In the genomic region with DNA sequence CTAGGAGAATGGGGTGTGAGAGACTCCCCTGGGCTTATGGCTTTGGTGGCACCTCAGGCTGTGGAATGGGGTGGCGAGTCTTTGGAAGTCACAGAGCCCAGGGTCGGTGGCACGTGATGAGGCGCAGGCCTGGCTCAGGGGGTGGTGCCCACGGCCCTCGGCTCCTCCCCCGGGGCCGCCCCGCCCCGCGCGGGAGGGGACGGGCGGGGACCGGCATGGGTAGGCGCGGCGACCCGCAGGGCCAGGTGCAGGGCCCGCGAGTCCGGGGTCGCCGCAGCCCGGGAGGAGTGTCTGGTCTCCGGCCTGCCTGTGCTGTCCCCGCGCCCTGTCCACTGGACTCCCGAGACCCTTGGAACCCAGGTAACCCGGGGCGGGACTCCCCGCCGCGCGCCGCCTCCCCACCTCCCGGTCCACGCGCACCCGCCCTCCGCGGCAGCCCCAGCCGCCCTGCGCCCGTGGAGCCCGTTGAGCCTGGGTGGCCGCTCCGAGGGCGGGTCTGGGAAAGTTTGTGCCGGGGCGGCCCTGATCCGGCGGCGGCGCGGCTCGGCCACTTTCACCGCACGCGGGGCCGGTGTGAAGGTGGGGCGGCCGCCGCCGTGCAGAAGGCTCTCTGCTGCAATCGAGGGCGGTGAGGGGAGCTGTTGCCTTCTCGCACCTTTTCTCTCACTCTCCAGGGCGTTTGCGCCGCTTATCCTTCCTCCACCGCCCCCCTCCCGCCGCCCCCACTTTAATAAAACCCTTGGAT, we compare ENCODE assay signal across 8 cellular contexts. TPM values are rescaled to one million over a fixed set of nuclear protein-coding genes. Genes with fewer than 3 reads are reported as not detected.
A peak's percentile ranks its signal among the peaks of the same experiment; 100 is the strongest.
DNase-seq lines count a peak whose midpoint lies in the region; ATAC-seq and TF ChIP-seq lines count a peak whose summit lies in the region.

Gene PAQR5, plus strand, starts transcription at position 216 of the 745 bp plus-strand sequence. CDS start 61,169 bp downstream, outside the sequence.

- no peaks in the 10 kb centered on the region for H3K9me3 ChIP-seq in CD4-positive, alpha-beta memory T cell (ENCODE audit: control insufficient read depth in 1 of 2, low read length in 2 of 2)
- H3K9me3 ChIP-seq in heart left ventricle (no peaks in the 10 kb centered on the region), prostate gland (no peaks in the 10 kb centered on the region)

- TF ChIP-seq POLR2A in heart left ventricle (IDR thresholded peaks at IDR 0.05) (no peak), prostate gland (IDR thresholded peaks at IDR 0.05) (no peak)

- DNase-seq in CD4-positive, alpha-beta memory T cell: no peak
- DNase-seq in HuH-7.5 (ENCODE audit: low spot score) (peak; percentile 85), heart left ventricle (peak in 3 of 5 donors; percentile 17 to 57 (median 35)), prostate gland (ENCODE audit: low spot score) (peak; percentile 15), NCI-H187 treated with DMSO at 0.1 percent for 48 hours (lab: John Stamatoyannopoulos, UW) (no peak)
- DNase-seq in activated CD8-positive, alpha-beta T cell treated with anti-CD3 and anti-CD28 coated beads, Interleukin-2, amount 10 ng/mL, durations not matched to agents 7 days and 5 days: no peak
- DNase-seq in stimulated activated naive CD4-positive, alpha-beta T cell (lab: John Stamatoyannopoulos, UW): no peak

- H3K4me1 ChIP-seq in CD4-positive, alpha-beta memory T cell (ENCODE audit: insufficient read depth, low read length): no peaks in the 10 kb centered on the region
- H3K4me1 ChIP-seq in heart left ventricle: peaks cover 0 to 23% (median 6%) of the 10 kb centered on the region in 12 donors
- H3K4me1 ChIP-seq in prostate gland (replicated peaks): peaks cover 4% of the 10 kb centered on the region

- peaks cover 17% of the 10 kb centered on the region for H3K27me3 ChIP-seq in CD4-positive, alpha-beta memory T cell (ENCODE audit: insufficient read depth, low read length)
- H3K27me3 ChIP-seq in heart left ventricle: peaks cover 0 to 31% (median 13%) of the 10 kb centered on the region in 9 donors
- H3K27me3 ChIP-seq in prostate gland (replicated peaks; ENCODE audit: insufficient read depth): peaks cover 3% of the 10 kb centered on the region

- POLR2A ChIA-PET in CD4-positive, alpha-beta memory T cell (lab: Charles Lee; ENCODE audit: partially characterized antibody): no interaction called here
- POLR2A ChIA-PET in activated CD8-positive, alpha-beta T cell treated with anti-CD3 and anti-CD28 coated beads, Interleukin-2, amount 10 ng/mL, durations not matched to agents 7 days and 5 days (lab: Charles Lee): no interaction called here

- WGBS in heart left ventricle, 4 donors: 1 to 3% (median 2%) methylated on average over 28 to 74 of the region's 74 CpGs
- 2% methylated on average over 50 of the region's 74 CpGs for WGBS in prostate gland

- H3K4me3 ChIP-seq in CD4-positive, alpha-beta memory T cell (ENCODE audit: low read length in 2 of 2): no peak within 1 kb of the TSS
- H3K4me3 ChIP-seq in heart left ventricle (peak within 1 kb of the TSS; percentile 44 to 64 (median 60)), prostate gland (peak within 1 kb of the TSS; percentile 38 to 45)

- no peaks in the 10 kb centered on the region for H3K36me3 Mint-ChIP-seq in CD4-positive, alpha-beta memory T cell
- no peaks in the 10 kb centered on the region for H3K36me3 Mint-ChIP-seq in activated CD8-positive, alpha-beta T cell treated with anti-CD3 and anti-CD28 coated beads, Interleukin-2, amount 10 ng/mL, durations not matched to agents 7 days and 5 days (ENCODE audit: low read depth)

- H3K4me1 Mint-ChIP-seq in CD4-positive, alpha-beta memory T cell: peaks cover 0 to 4% (median 3%) of the 10 kb centered on the region in 4 donors
- H3K4me1 Mint-ChIP-seq in activated CD8-positive, alpha-beta T cell treated with anti-CD3 and anti-CD28 coated beads, Interleukin-2, amount 10 ng/mL, durations not matched to agents 7 days and 5 days (ENCODE audit: low read depth): no peaks in the 10 kb centered on the region

- intact Hi-C loops in CD4-positive, alpha-beta memory T cell (cut with micrococcal nuclease): no loop called here
- intact Hi-C loops in heart left ventricle (cut with DNase I): no loop called here
- intact Hi-C loops in prostate gland (cut with DNase I): no loop called here

- CTCF ChIA-PET in CD4-positive, alpha-beta memory T cell (lab: Charles Lee; ENCODE audit: partially characterized antibody): no interaction called here
- CTCF ChIA-PET in activated CD8-positive, alpha-beta T cell treated with anti-CD3 and anti-CD28 coated beads, Interleukin-2, amount 10 ng/mL, durations not matched to agents 7 days and 5 days (lab: Charles Lee): no interaction called here

- ATAC-seq in activated CD8-positive, alpha-beta T cell treated with anti-CD3 and anti-CD28 coated beads, Interleukin-2, amount 10 ng/mL, durations not matched to agents 7 days and 5 days: peak; percentile 62
- ATAC-seq in heart left ventricle (peak; percentile 47 to 88 (median 80)), HG02852 (IDR thresholded peaks at IDR 0.05; ENCODE audit: unreplicated experiment) (no peak)

- H3K4me3 Mint-ChIP-seq in CD4-positive, alpha-beta memory T cell: peak within 1 kb of the TSS; percentile 12 to 71 (median 58)
- H3K4me3 Mint-ChIP-seq in activated CD8-positive, alpha-beta T cell treated with anti-CD3 and anti-CD28 coated beads, Interleukin-2, amount 10 ng/mL, durations not matched to agents 7 days and 5 days: peak within 1 kb of the TSS; percentile 23

- H3K27ac Mint-ChIP-seq in CD4-positive, alpha-beta memory T cell: no peak within 1 kb of the TSS
- no peak within 1 kb of the TSS for H3K27ac Mint-ChIP-seq in activated CD8-positive, alpha-beta T cell treated with anti-CD3 and anti-CD28 coated beads, Interleukin-2, amount 10 ng/mL, durations not matched to agents 7 days and 5 days

- H3K27me3 Mint-ChIP-seq in CD4-positive, alpha-beta memory T cell: peaks cover 19 to 49% of the 10 kb centered on the region in 2 donors
- H3K27me3 Mint-ChIP-seq in activated CD8-positive, alpha-beta T cell treated with anti-CD3 and anti-CD28 coated beads, Interleukin-2, amount 10 ng/mL, durations not matched to agents 7 days and 5 days (ENCODE audit: low read depth): peaks cover 39% of the 10 kb centered on the region

- TF ChIP-seq CTCF in heart left ventricle (IDR thresholded peaks at IDR 0.05): no peak
- TF ChIP-seq CTCF in prostate gland (IDR thresholded peaks at IDR 0.05): no peak

- no peaks in the 10 kb centered on the region for H3K36me3 ChIP-seq in CD4-positive, alpha-beta memory T cell (ENCODE audit: insufficient read depth, low read length)
- H3K36me3 ChIP-seq in heart left ventricle (no peaks in the 10 kb centered on the region), prostate gland (no peaks in the 10 kb centered on the region)

- no peak within 1 kb of the TSS for H3K27ac ChIP-seq in CD4-positive, alpha-beta memory T cell (ENCODE audit: low read depth, low read length)
- peak within 1 kb of the TSS in 2 of 12 donors; percentile 18 to 67 for H3K27ac ChIP-seq in heart left ventricle
- H3K27ac ChIP-seq in prostate gland: no peak within 1 kb of the TSS

- no peaks in the 10 kb centered on the region for H3K9me3 Mint-ChIP-seq in CD4-positive, alpha-beta memory T cell
- no peaks in the 10 kb centered on the region for H3K9me3 Mint-ChIP-seq in activated CD8-positive, alpha-beta T cell treated with anti-CD3 and anti-CD28 coated beads, Interleukin-2, amount 10 ng/mL, durations not matched to agents 7 days and 5 days (ENCODE audit: insufficient read depth)

RNA-seq across cellular contexts. Expression of gene PAQR5, which starts in this region (rescaled TPM):
- total RNA-seq in CD4-positive, alpha-beta memory T cell: under 1 TPM in 1 of 2 experiments, not detected in 1; 0.20 TPM
- polyA plus RNA-seq in CD4-positive, alpha-beta memory T cell: not detected
- total RNA-seq in activated CD8-positive, alpha-beta T cell treated with anti-CD3 and anti-CD28 coated beads, Interleukin-2, amount 10 ng/mL, durations not matched to agents 7 days and 5 days: not detected
- 1 to 10 TPM in 5 of 9 donors, under 1 TPM in 4; 0.27 to 1.6 (median 1.1) TPM for total RNA-seq in heart left ventricle
- polyA plus RNA-seq in heart left ventricle: 1 to 10 TPM in 1 of 2 donors, under 1 TPM in 1; 0.91 to 1.2 TPM
- total RNA-seq in prostate gland: 1 to 10 TPM in 1 of 2 donors, under 1 TPM in 1; 0.17 to 1.2 TPM

Comparison
In these comparisons a context has a peak if more than half of its experiments do, and no peak if none do; other contexts are left out.
1. Peak in ATAC-seq in activated CD8-positive, alpha-beta T cell treated with anti-CD3 and anti-CD28 coated beads, Interleukin-2, amount 10 ng/mL, durations not matched to agents 7 days and 5 days; RNA of the gene not detected or under 1 TPM.
2. DNase-seq: peak in HuH-7.5 (single experiment), heart left ventricle (3 of 5) and prostate gland (single experiment); none in CD4-positive, alpha-beta memory T cell (0 of 5), activated CD8-positive, alpha-beta T cell treated with anti-CD3 and anti-CD28 coated beads, Interleukin-2, amount 10 ng/mL, durations not matched to agents 7 days and 5 days (single experiment), NCI-H187 treated with DMSO at 0.1 percent for 48 hours (single experiment) and stimulated activated naive CD4-positive, alpha-beta T cell (0 of 6).
3. H3K4me3 ChIP-seq: peak in heart left ventricle (12 of 12) and prostate gland (2 of 2); none in CD4-positive, alpha-beta memory T cell (0 of 2).